In genomic region chr1:234607091-234608025, GRCh38 we compare ENCODE assay signal across 1 cellular context.
A peak's percentile ranks its signal among the peaks of the same experiment; 100 is the strongest.
TF ChIP-seq lines count a peak whose summit lies in the region.

No MANE protein-coding gene starts in this region.

TF ChIP-seq in K562, 482 proteins besides CTCF, POLR2A, EP300 and RAD21 (continued from another document and continues in another):
- TF ChIP-seq E2F5 (CRISPR knock-in tag; IDR thresholded peaks at IDR 0.05), result peak; percentile 84
- no peak for TF ChIP-seq MEIS2 (IDR thresholded peaks at IDR 0.05; ENCODE audit: partially characterized antibody)
- TF ChIP-seq ZBTB34 (CRISPR knock-in tag; IDR thresholded peaks at IDR 0.05), result no peak
- TF ChIP-seq ZNF699 (CRISPR knock-in tag; IDR thresholded peaks at IDR 0.05; ENCODE audit: insufficient replicate concordance), result no peak
- no peak for TF ChIP-seq HOXB6 (CRISPR knock-in tag; IDR thresholded peaks at IDR 0.05; ENCODE audit: borderline replicate concordance)
- TF ChIP-seq ZSCAN32 (CRISPR knock-in tag; IDR thresholded peaks at IDR 0.05), result 0 out of 2 replicates have a peak, but pooled peaks have one; percentile 32
- no peak for TF ChIP-seq TGIF2 (CRISPR knock-in tag; IDR thresholded peaks at IDR 0.05)
- TF ChIP-seq ZBTB5 (IDR thresholded peaks at IDR 0.05), result no peak
- TF ChIP-seq ZBTB17 (CRISPR knock-in tag; IDR thresholded peaks at IDR 0.05), result peak; percentile 47; the same call in 1 of the 2 replicates
- no peak for TF ChIP-seq CHD4 (IDR thresholded peaks at IDR 0.05; ENCODE audit: insufficient read depth, insufficient replicate concordance, low read depth, low read length, poor library complexity, severe bottlenecking)
- no peak for TF ChIP-seq CLOCK (CRISPR knock-in tag; IDR thresholded peaks at IDR 0.05; ENCODE audit: borderline replicate concordance)
- no peak for TF ChIP-seq ZBTB40 (IDR thresholded peaks at IDR 0.05)
- peak; percentile 44; the same call in 1 of the 2 replicates for TF ChIP-seq ZBTB40 (CRISPR knock-in tag; IDR thresholded peaks at IDR 0.05)
- no peak for TF ChIP-seq MAFF (IDR thresholded peaks at IDR 0.05; ENCODE audit: low read length)
- TF ChIP-seq E2F3 (CRISPR knock-in tag; IDR thresholded peaks at IDR 0.05), result 0 out of 2 replicates have a peak, but pooled peaks have one; percentile 38
- peak; percentile 63 for TF ChIP-seq SOX6 (IDR thresholded peaks at IDR 0.05)
- no peak for TF ChIP-seq HBP1 (CRISPR knock-in tag; IDR thresholded peaks at IDR 0.05)
- TF ChIP-seq CXXC5 (CRISPR knock-in tag; IDR thresholded peaks at IDR 0.05), result no peak
- 0 out of 2 replicates have a peak, but pooled peaks have one; percentile 11 for TF ChIP-seq ZNF551 (CRISPR knock-in tag; IDR thresholded peaks at IDR 0.05)
- TF ChIP-seq TCF7 (IDR thresholded peaks at IDR 0.05; ENCODE audit: borderline replicate concordance), result no peak
- 0 out of 2 replicates have a peak, but pooled peaks have one; percentile 22 for TF ChIP-seq ERF (CRISPR knock-in tag; IDR thresholded peaks at IDR 0.05)
- TF ChIP-seq PHF8 (IDR thresholded peaks at IDR 0.05; ENCODE audit: borderline replicate concordance, low read length), result peak; percentile 6; the same call in 1 of the 2 replicates
- peak; percentile 33 for TF ChIP-seq FIP1L1 (IDR thresholded peaks at IDR 0.05; ENCODE audit: low read depth, low read length, poor library complexity, severe bottlenecking)
- TF ChIP-seq ARNT (IDR thresholded peaks at IDR 0.05), result no peak; a peak in 1 of 4 replicates
- TF ChIP-seq ZNF398 (CRISPR knock-in tag; IDR thresholded peaks at IDR 0.05), result no peak
- TF ChIP-seq HDAC8 (tag; IDR thresholded peaks at IDR 0.05), result peak; percentile 37; the same call in 1 of the 2 replicates
- TF ChIP-seq ARID1B (IDR thresholded peaks at IDR 0.05), result 0 out of 2 replicates have a peak, but pooled peaks have one; percentile 10
- TF ChIP-seq CBX5 (IDR thresholded peaks at IDR 0.05; ENCODE audit: borderline replicate concordance, low read depth), result no peak
- TF ChIP-seq ZBTB26 (CRISPR knock-in tag; IDR thresholded peaks at IDR 0.05), result no peak
- no peak for TF ChIP-seq RBM25 (IDR thresholded peaks at IDR 0.05; ENCODE audit: low read depth, low read length, severe bottlenecking)
- TF ChIP-seq MIER1 (IDR thresholded peaks at IDR 0.05; ENCODE audit: low read depth), result no peak
- no peak for TF ChIP-seq STAT6 (CRISPR knock-in tag; IDR thresholded peaks at IDR 0.05)
- TF ChIP-seq TAF15 (IDR thresholded peaks at IDR 0.05; ENCODE audit: low read depth, low read length), result no peak
